In the genomic region with DNA sequence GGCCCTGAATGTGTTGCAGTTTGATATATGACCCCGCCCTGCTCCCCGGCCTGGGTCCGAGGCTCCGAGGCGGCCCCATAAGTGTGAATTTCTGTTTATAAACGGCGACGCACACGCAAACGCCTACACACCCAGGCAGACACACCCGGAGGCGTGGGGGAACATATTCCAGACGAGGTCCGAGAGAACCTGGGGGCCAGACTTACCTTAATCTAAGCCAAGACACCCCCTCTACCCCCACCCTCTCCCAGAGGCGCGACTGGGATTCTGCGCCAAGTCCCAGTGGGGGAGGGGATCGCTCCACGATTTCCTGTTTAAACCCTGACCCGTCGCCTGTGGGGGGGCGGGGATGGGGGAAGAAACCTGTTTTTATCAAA, we compare ENCODE assay signal across 1 cellular context.
A peak's percentile ranks its signal among the peaks of the same experiment; 100 is the strongest.
TF ChIP-seq lines count a peak whose summit lies in the region.

No MANE protein-coding gene starts in this region.

TF ChIP-seq in HEK293, 187 proteins besides CTCF, POLR2A, EP300 and RAD21 (continued from another document):
- TF ChIP-seq, protein P1, sequence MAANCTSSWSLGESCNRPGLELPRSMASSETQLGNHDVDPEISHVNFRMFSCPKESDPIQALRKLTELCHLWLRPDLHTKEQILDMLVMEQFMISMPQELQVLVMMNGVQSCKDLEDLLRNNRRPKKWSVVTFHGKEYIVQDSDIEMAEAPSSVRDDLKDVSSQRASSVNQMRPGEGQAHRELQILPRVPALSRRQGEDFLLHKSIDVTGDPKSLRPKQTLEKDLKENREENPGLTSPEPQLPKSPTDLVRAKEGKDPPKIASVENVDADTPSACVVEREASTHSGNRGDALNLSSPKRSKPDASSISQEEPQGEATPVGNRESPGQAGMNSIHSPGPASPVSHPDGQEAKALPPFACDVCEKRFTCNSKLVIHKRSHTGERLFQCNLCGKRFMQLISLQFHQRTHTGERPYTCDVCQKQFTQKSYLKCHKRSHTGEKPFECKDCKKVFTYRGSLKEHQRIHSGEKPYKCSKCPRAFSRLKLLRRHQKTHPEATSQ (tag by site-specific recombination; IDR thresholded peaks at IDR 0.05): no peak
- TF ChIP-seq PRDM6 (tag by site-specific recombination; IDR thresholded peaks at IDR 0.05) (peak; percentile 83), SP3 (tag by site-specific recombination; IDR thresholded peaks at IDR 0.05) (no peak), ZSCAN30 (tag by site-specific recombination; IDR thresholded peaks at IDR 0.05) (peak; percentile 48; the same call in 1 of the 2 replicates), ZBTB6 (tag by site-specific recombination; IDR thresholded peaks at IDR 0.05) (no peak), YY2 (tag by site-specific recombination; IDR thresholded peaks at IDR 0.05) (no peak), ZNF423 (tag by site-specific recombination; IDR thresholded peaks at IDR 0.05) (0 out of 2 replicates have a peak, but pooled peaks have one; percentile 19), ZNF596 (tag by site-specific recombination; IDR thresholded peaks at IDR 0.05) (peak; percentile 37; the same call in 1 of the 2 replicates), IKZF3 (tag by site-specific recombination; IDR thresholded peaks at IDR 0.05) (peak; percentile 96)
